Comparison of ENCODE assay signal across 10 cellular contexts in the genomic region with DNA sequence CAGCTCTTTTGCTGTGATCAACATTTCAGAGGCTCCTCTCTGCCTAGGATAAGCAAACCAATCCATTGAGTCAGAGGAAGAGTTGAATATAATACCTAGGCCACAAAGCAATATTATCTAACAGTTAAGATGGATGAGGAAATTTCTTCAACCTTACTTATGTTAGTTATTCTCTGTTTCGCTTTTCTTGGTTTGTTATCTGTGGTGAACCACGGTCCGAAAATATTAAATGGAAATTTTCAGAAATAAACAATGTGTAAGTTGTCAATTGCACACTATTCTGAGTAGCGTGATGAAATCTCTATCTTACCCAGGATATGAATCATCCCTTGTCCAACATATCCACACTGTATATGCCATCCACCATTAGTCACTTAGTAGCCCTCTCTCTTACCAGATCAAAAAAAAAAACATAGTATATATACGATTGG. TPM values are rescaled to one million over a fixed set of nuclear protein-coding genes. Genes with fewer than 3 reads are reported as not detected.
DNase-seq lines count a peak whose midpoint lies in the region; ATAC-seq, FAIRE-seq and TF ChIP-seq lines count a peak whose summit lies in the region.
"Had no signal": no experiment of that assay in that cellular context is flagged by ENCODE, and none has a peak within 500 bp of the region (broad histone marks: within the 10 kb centered on the region; RNA-seq: fewer than 3 reads in every experiment).

No MANE protein-coding gene starts in this region.

- TF ChIP-seq CTCF in brain microvascular endothelial cell (IDR thresholded peaks at IDR 0.05; ENCODE audit: low read depth, low read length, missing control alignments) (no peak), natural killer cell (IDR thresholded peaks at IDR 0.05) (no peak)

- peak overlapping the region; percentile 64 for H3K27ac ChIP-seq in brain microvascular endothelial cell
- no peak overlapping the region for H3K27ac ChIP-seq in small intestine (ENCODE audit: low read depth in 1 of 2, low read length in 1 of 2)

- WGBS in small intestine, 3 donors, result 61 to 73% (median 62%) methylated on average over 5 of the region's 5 CpGs

- H3K36me3 ChIP-seq in brain microvascular endothelial cell (replicated peaks) (no peaks in the 10 kb centered on the region), small intestine (ENCODE audit: control insufficient read depth in 2 of 2, insufficient read depth in 2 of 2, low read length in 2 of 2) (no peaks in the 10 kb centered on the region)

- H3K4me3 Mint-ChIP-seq in natural killer cell, result peak overlapping the region; percentile 90
- H3K4me3 Mint-ChIP-seq in T-helper 17 cell, result no peak overlapping the region

- H3K27me3 ChIP-seq in brain microvascular endothelial cell (replicated peaks) (no peaks in the 10 kb centered on the region), small intestine (ENCODE audit: control insufficient read depth in 2 of 2, insufficient read depth in 2 of 2, low read length in 2 of 2) (peaks cover 6 to 7% of the 10 kb centered on the region in 2 donors)

- H3K9me3 ChIP-seq in T-helper 17 cell (ENCODE audit: control insufficient read depth, low read length, poor library complexity, severe bottlenecking), result no peaks in the 10 kb centered on the region
- no peaks in the 10 kb centered on the region for H3K9me3 ChIP-seq in small intestine (ENCODE audit: control insufficient read depth, low read depth)

- in situ Hi-C loops in brain microvascular endothelial cell (cut with HindIII; ENCODE audit: low pct_ligation_motif_present, low sequenced_read_pairs), result loop anchor here (25.0 kb wide), 1 partner anchor 97 kb away; no protein-coding TSS in a partner anchor

- no peak for FAIRE-seq in small intestine (lab: Jason Lieb, UNC)

- no peaks in the 10 kb centered on the region for H3K9me3 Mint-ChIP-seq in natural killer cell

- H3K27ac Mint-ChIP-seq in natural killer cell, result no peak overlapping the region
- H3K27ac Mint-ChIP-seq in T-helper 17 cell, result no peak overlapping the region

- intact Hi-C loops in natural killer cell (cut with micrococcal nuclease), result no loop called here

- H3K4me1 ChIP-seq in small intestine (ENCODE audit: control insufficient read depth in 2 of 2, insufficient read depth in 1 of 2, low read depth in 1 of 2, low read length in 1 of 2), result no peaks in the 10 kb centered on the region

- ATAC-seq in natural killer cell (peak in 1 of 3 donors; percentile 26), T-helper 17 cell (no peak)

- peaks cover 43 to 45% of the 10 kb centered on the region in 2 donors for H3K27me3 Mint-ChIP-seq in natural killer cell (ENCODE audit: low read depth in 2 of 2)
- peaks cover 70% of the 10 kb centered on the region for H3K27me3 Mint-ChIP-seq in T-helper 17 cell

- DNase-seq in ELR (ENCODE audit: low read depth) (peak; percentile 94), NOMO-1 treated with DMSO at 0.1 percent for 48 hours (lab: John Stamatoyannopoulos, UW; ENCODE audit: unreplicated experiment) (peak; percentile 71), brain microvascular endothelial cell (peak; percentile 53), natural killer cell (no peak), T-helper 17 cell (no peak), small intestine (no peak), SHP77 (lab: John Stamatoyannopoulos, UW) (no peak), T-helper 9 cell (no peak)
- DNase-seq: NCI-H446, T-helper 2 cell had no signal

- H3K4me1 Mint-ChIP-seq in natural killer cell, result peaks cover 11 to 12% of the 10 kb centered on the region in 2 donors
- H3K4me1 Mint-ChIP-seq in T-helper 17 cell, result peaks cover 8% of the 10 kb centered on the region

- no peak overlapping the region for H3K4me3 ChIP-seq in brain microvascular endothelial cell (ENCODE audit: low read depth, low read length)
- H3K4me3 ChIP-seq in small intestine (ENCODE audit: low read depth in 1 of 2, low read length in 2 of 2), result no peak overlapping the region

- H3K36me3 Mint-ChIP-seq in natural killer cell (no peaks in the 10 kb centered on the region), T-helper 17 cell (ENCODE audit: low read depth) (no peaks in the 10 kb centered on the region)

RNA-seq across cellular contexts. Expression of a gene that starts 1.5 kb away (rescaled TPM):
- total RNA-seq in natural killer cell, result under 1 TPM in 2 of 3 donors, not detected in 1; 0.11 to 0.20 TPM
- total RNA-seq in T-helper 17 cell, result under 1 TPM in 1 of 2 donors, not detected in 1; 0.23 TPM
- under 1 TPM in 1 of 3 donors, not detected in 2; 0.70 TPM for polyA plus RNA-seq in small intestine

RNA-seq across cellular contexts. Expression of a gene that starts 12.4 kb away (rescaled TPM):
- total RNA-seq in natural killer cell, result 10 to 100 TPM; 22.6 to 32.5 (median 24.2) TPM
- 10 to 100 TPM; 19.8 to 28.2 TPM for total RNA-seq in T-helper 17 cell
- 10 to 100 TPM; 18.4 to 26.6 (median 21.7) TPM for polyA plus RNA-seq in small intestine

Comparison
In these comparisons a context has a peak if more than half of its experiments do, and no peak if none do; other contexts are left out.
1. DNase-seq: peak in ELR (single experiment), NOMO-1 treated with DMSO at 0.1 percent for 48 hours (single experiment) and brain microvascular endothelial cell (single experiment); none in natural killer cell (single experiment), T-helper 17 cell (0 of 3), small intestine (single experiment), SHP77 (0 of 2) and T-helper 9 cell (single experiment).